In the genomic region with DNA sequence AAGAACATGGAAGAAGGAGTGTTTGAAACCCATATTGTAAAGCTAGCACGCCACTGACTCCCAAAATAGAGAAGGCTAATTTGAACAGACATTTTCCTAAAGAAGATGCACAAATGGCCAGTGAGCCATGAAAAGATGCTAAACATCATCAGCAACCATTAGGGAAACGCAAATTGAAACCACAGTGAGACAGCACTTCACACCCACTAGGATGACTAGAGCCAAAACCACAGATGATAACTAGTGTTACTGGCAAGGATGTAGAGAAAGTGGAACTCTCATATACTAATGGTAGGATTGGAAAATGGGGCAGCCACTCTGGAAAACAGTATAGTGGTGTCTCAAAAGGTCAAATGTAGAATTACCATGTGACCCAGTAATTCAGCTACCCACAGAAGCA, we compare ENCODE assay signal across 1 cellular context.
A peak's percentile ranks its signal among the peaks of the same experiment; 100 is the strongest.
TF ChIP-seq lines count a peak whose summit lies in the region.

No MANE protein-coding gene starts in this region.

TF ChIP-seq in K562, 482 proteins besides CTCF, POLR2A, EP300 and RAD21 (continued from another document and continues in another):
- TF ChIP-seq POU5F1 (IDR thresholded peaks at IDR 0.05; ENCODE audit: borderline replicate concordance, low read depth, low read length, partially characterized antibody) (no peak), MIER1 (IDR thresholded peaks at IDR 0.05; ENCODE audit: low read depth) (no peak), TOE1 (IDR thresholded peaks at IDR 0.05; ENCODE audit: borderline replicate concordance) (no peak), TOE1 (CRISPR knock-in tag; IDR thresholded peaks at IDR 0.05; ENCODE audit: borderline replicate concordance, low read depth) (no peak), TRIM24 (IDR thresholded peaks at IDR 0.05) (no peak), PHF21A (IDR thresholded peaks at IDR 0.05; ENCODE audit: borderline replicate concordance, low read depth) (no peak), LARP7 (IDR thresholded peaks at IDR 0.05) (no peak), ZNF217 (CRISPR knock-in tag; IDR thresholded peaks at IDR 0.05) (no peak), ZBTB8A (IDR thresholded peaks at IDR 0.05; ENCODE audit: partially characterized antibody) (no peak)
- TF ChIP-seq, protein P1, sequence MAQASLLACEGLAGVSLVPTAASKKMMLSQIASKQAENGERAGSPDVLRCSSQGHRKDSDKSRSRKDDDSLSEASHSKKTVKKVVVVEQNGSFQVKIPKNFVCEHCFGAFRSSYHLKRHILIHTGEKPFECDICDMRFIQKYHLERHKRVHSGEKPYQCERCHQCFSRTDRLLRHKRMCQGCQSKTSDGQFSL (CRISPR knock-in tag; IDR thresholded peaks at IDR 0.05) = no peak
- TF ChIP-seq, protein P1 (tag; IDR thresholded peaks at IDR 0.05) = no peak
- TF ChIP-seq, protein P2, sequence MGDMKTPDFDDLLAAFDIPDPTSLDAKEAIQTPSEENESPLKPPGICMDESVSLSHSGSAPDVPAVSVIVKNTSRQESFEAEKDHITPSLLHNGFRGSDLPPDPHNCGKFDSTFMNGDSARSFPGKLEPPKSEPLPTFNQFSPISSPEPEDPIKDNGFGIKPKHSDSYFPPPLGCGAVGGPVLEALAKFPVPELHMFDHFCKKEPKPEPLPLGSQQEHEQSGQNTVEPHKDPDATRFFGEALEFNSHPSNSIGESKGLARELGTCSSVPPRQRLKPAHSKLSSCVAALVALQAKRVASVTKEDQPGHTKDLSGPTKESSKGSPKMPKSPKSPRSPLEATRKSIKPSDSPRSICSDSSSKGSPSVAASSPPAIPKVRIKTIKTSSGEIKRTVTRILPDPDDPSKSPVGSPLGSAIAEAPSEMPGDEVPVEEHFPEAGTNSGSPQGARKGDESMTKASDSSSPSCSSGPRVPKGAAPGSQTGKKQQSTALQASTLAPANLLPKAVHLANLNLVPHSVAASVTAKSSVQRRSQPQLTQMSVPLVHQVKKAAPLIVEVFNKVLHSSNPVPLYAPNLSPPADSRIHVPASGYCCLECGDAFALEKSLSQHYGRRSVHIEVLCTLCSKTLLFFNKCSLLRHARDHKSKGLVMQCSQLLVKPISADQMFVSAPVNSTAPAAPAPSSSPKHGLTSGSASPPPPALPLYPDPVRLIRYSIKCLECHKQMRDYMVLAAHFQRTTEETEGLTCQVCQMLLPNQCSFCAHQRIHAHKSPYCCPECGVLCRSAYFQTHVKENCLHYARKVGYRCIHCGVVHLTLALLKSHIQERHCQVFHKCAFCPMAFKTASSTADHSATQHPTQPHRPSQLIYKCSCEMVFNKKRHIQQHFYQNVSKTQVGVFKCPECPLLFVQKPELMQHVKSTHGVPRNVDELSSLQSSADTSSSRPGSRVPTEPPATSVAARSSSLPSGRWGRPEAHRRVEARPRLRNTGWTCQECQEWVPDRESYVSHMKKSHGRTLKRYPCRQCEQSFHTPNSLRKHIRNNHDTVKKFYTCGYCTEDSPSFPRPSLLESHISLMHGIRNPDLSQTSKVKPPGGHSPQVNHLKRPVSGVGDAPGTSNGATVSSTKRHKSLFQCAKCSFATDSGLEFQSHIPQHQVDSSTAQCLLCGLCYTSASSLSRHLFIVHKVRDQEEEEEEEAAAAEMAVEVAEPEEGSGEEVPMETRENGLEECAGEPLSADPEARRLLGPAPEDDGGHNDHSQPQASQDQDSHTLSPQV (IDR thresholded peaks at IDR 0.05) = no peak
- TF ChIP-seq, protein P3, sequence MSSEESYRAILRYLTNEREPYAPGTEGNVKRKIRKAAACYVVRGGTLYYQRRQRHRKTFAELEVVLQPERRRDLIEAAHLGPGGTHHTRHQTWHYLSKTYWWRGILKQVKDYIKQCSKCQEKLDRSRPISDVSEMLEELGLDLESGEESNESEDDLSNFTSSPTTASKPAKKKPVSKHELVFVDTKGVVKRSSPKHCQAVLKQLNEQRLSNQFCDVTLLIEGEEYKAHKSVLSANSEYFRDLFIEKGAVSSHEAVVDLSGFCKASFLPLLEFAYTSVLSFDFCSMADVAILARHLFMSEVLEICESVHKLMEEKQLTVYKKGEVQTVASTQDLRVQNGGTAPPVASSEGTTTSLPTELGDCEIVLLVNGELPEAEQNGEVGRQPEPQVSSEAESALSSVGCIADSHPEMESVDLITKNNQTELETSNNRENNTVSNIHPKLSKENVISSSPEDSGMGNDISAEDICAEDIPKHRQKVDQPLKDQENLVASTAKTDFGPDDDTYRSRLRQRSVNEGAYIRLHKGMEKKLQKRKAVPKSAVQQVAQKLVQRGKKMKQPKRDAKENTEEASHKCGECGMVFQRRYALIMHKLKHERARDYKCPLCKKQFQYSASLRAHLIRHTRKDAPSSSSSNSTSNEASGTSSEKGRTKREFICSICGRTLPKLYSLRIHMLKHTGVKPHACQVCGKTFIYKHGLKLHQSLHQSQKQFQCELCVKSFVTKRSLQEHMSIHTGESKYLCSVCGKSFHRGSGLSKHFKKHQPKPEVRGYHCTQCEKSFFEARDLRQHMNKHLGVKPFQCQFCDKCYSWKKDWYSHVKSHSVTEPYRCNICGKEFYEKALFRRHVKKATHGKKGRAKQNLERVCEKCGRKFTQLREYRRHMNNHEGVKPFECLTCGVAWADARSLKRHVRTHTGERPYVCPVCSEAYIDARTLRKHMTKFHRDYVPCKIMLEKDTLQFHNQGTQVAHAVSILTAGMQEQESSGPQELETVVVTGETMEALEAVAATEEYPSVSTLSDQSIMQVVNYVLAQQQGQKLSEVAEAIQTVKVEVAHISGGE (CRISPR knock-in tag; IDR thresholded peaks at IDR 0.05) = peak in 1 of 3 experiments; percentile 89; a peak in 2 of 6 replicates
- TF ChIP-seq, protein P4, sequence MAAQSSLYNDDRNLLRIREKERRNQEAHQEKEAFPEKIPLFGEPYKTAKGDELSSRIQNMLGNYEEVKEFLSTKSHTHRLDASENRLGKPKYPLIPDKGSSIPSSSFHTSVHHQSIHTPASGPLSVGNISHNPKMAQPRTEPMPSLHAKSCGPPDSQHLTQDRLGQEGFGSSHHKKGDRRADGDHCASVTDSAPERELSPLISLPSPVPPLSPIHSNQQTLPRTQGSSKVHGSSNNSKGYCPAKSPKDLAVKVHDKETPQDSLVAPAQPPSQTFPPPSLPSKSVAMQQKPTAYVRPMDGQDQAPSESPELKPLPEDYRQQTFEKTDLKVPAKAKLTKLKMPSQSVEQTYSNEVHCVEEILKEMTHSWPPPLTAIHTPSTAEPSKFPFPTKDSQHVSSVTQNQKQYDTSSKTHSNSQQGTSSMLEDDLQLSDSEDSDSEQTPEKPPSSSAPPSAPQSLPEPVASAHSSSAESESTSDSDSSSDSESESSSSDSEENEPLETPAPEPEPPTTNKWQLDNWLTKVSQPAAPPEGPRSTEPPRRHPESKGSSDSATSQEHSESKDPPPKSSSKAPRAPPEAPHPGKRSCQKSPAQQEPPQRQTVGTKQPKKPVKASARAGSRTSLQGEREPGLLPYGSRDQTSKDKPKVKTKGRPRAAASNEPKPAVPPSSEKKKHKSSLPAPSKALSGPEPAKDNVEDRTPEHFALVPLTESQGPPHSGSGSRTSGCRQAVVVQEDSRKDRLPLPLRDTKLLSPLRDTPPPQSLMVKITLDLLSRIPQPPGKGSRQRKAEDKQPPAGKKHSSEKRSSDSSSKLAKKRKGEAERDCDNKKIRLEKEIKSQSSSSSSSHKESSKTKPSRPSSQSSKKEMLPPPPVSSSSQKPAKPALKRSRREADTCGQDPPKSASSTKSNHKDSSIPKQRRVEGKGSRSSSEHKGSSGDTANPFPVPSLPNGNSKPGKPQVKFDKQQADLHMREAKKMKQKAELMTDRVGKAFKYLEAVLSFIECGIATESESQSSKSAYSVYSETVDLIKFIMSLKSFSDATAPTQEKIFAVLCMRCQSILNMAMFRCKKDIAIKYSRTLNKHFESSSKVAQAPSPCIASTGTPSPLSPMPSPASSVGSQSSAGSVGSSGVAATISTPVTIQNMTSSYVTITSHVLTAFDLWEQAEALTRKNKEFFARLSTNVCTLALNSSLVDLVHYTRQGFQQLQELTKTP (IDR thresholded peaks at IDR 0.05; ENCODE audit: low read depth in 1 of 2, partially characterized antibody in 2 of 2) = no peak
- TF ChIP-seq, protein P5, sequence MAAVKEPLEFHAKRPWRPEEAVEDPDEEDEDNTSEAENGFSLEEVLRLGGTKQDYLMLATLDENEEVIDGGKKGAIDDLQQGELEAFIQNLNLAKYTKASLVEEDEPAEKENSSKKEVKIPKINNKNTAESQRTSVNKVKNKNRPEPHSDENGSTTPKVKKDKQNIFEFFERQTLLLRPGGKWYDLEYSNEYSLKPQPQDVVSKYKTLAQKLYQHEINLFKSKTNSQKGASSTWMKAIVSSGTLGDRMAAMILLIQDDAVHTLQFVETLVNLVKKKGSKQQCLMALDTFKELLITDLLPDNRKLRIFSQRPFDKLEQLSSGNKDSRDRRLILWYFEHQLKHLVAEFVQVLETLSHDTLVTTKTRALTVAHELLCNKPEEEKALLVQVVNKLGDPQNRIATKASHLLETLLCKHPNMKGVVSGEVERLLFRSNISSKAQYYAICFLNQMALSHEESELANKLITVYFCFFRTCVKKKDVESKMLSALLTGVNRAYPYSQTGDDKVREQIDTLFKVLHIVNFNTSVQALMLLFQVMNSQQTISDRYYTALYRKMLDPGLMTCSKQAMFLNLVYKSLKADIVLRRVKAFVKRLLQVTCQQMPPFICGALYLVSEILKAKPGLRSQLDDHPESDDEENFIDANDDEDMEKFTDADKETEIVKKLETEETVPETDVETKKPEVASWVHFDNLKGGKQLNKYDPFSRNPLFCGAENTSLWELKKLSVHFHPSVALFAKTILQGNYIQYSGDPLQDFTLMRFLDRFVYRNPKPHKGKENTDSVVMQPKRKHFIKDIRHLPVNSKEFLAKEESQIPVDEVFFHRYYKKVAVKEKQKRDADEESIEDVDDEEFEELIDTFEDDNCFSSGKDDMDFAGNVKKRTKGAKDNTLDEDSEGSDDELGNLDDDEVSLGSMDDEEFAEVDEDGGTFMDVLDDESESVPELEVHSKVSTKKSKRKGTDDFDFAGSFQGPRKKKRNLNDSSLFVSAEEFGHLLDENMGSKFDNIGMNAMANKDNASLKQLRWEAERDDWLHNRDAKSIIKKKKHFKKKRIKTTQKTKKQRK (IDR thresholded peaks at IDR 0.05; ENCODE audit: borderline replicate concordance, low read depth, low read length) = no peak
- TF ChIP-seq, protein P6, sequence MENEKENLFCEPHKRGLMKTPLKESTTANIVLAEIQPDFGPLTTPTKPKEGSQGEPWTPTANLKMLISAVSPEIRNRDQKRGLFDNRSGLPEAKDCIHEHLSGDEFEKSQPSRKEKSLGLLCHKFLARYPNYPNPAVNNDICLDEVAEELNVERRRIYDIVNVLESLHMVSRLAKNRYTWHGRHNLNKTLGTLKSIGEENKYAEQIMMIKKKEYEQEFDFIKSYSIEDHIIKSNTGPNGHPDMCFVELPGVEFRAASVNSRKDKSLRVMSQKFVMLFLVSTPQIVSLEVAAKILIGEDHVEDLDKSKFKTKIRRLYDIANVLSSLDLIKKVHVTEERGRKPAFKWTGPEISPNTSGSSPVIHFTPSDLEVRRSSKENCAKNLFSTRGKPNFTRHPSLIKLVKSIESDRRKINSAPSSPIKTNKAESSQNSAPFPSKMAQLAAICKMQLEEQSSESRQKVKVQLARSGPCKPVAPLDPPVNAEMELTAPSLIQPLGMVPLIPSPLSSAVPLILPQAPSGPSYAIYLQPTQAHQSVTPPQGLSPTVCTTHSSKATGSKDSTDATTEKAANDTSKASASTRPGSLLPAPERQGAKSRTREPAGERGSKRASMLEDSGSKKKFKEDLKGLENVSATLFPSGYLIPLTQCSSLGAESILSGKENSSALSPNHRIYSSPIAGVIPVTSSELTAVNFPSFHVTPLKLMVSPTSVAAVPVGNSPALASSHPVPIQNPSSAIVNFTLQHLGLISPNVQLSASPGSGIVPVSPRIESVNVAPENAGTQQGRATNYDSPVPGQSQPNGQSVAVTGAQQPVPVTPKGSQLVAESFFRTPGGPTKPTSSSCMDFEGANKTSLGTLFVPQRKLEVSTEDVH (IDR thresholded peaks at IDR 0.05; ENCODE audit: low read depth, partially characterized antibody) = no peak
- TF ChIP-seq, protein P7, sequence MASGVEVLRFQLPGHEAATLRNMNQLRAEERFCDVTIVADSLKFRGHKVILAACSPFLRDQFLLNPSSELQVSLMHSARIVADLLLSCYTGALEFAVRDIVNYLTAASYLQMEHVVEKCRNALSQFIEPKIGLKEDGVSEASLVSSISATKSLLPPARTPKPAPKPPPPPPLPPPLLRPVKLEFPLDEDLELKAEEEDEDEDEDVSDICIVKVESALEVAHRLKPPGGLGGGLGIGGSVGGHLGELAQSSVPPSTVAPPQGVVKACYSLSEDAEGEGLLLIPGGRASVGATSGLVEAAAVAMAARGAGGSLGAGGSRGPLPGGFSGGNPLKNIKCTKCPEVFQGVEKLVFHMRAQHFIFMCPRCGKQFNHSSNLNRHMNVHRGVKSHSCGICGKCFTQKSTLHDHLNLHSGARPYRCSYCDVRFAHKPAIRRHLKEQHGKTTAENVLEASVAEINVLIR (CRISPR knock-in tag; IDR thresholded peaks at IDR 0.05) = no peak
- TF ChIP-seq, protein P8, sequence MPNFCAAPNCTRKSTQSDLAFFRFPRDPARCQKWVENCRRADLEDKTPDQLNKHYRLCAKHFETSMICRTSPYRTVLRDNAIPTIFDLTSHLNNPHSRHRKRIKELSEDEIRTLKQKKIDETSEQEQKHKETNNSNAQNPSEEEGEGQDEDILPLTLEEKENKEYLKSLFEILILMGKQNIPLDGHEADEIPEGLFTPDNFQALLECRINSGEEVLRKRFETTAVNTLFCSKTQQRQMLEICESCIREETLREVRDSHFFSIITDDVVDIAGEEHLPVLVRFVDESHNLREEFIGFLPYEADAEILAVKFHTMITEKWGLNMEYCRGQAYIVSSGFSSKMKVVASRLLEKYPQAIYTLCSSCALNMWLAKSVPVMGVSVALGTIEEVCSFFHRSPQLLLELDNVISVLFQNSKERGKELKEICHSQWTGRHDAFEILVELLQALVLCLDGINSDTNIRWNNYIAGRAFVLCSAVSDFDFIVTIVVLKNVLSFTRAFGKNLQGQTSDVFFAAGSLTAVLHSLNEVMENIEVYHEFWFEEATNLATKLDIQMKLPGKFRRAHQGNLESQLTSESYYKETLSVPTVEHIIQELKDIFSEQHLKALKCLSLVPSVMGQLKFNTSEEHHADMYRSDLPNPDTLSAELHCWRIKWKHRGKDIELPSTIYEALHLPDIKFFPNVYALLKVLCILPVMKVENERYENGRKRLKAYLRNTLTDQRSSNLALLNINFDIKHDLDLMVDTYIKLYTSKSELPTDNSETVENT (CRISPR knock-in tag; IDR thresholded peaks at IDR 0.05) = no peak
- TF ChIP-seq, protein P9, sequence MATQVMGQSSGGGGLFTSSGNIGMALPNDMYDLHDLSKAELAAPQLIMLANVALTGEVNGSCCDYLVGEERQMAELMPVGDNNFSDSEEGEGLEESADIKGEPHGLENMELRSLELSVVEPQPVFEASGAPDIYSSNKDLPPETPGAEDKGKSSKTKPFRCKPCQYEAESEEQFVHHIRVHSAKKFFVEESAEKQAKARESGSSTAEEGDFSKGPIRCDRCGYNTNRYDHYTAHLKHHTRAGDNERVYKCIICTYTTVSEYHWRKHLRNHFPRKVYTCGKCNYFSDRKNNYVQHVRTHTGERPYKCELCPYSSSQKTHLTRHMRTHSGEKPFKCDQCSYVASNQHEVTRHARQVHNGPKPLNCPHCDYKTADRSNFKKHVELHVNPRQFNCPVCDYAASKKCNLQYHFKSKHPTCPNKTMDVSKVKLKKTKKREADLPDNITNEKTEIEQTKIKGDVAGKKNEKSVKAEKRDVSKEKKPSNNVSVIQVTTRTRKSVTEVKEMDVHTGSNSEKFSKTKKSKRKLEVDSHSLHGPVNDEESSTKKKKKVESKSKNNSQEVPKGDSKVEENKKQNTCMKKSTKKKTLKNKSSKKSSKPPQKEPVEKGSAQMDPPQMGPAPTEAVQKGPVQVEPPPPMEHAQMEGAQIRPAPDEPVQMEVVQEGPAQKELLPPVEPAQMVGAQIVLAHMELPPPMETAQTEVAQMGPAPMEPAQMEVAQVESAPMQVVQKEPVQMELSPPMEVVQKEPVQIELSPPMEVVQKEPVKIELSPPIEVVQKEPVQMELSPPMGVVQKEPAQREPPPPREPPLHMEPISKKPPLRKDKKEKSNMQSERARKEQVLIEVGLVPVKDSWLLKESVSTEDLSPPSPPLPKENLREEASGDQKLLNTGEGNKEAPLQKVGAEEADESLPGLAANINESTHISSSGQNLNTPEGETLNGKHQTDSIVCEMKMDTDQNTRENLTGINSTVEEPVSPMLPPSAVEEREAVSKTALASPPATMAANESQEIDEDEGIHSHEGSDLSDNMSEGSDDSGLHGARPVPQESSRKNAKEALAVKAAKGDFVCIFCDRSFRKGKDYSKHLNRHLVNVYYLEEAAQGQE (CRISPR knock-in tag; IDR thresholded peaks at IDR 0.05; ENCODE audit: low read depth) = no peak
